Comparison of ENCODE assay signal across 9 cellular contexts in the genomic region with DNA sequence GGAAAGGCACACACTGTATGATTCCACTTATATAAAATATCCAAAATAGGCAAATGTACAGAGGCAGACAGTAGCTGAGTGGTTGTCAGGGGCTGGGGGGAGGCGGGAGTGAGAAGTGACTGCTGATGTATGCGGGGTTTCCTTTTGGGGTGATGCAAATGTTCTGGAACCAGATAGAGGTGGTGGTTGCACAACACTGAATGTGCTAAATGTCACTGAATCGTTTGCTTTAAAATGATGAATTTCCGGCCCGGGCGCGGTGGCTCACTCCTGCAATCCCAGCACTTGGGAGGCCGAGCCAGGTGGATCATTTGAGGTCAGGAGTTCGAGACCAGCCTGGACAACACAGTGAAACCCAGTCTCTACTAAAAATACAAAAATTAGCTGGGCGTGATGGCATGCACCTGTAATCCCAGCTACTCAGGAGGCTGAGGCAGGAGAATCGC. TPM values are rescaled to one million over a fixed set of nuclear protein-coding genes. Genes with fewer than 3 reads are reported as not detected.
DNase-seq lines count a peak whose midpoint lies in the region; ATAC-seq lines count a peak whose summit lies in the region.
"Not testable (repeated sequence)": the region's sequence is repeated elsewhere in the genome, so short reads cannot be mapped to it uniquely, and the experiment has no call there.
"Had no signal": no experiment of that assay in that cellular context is flagged by ENCODE, and none has a peak within 500 bp of the region (broad histone marks: within the 10 kb centered on the region; RNA-seq: fewer than 3 reads in every experiment).

No MANE protein-coding gene starts in this region.

- H3K4me1 ChIP-seq in CD4-positive, CD25-positive, alpha-beta regulatory T cell (ENCODE audit: control insufficient read depth, insufficient read depth, low read length, poor library complexity, severe bottlenecking) = peaks cover 82% of the 10 kb centered on the region

- H3K36me3 ChIP-seq in CD4-positive, CD25-positive, alpha-beta regulatory T cell (ENCODE audit: control insufficient read depth, insufficient read depth, low read length) = not testable (repeated sequence)

- intact Hi-C loops in cardiac septum (cut with DNase I) = not testable (repeated sequence)

- H3K27me3 ChIP-seq in CD4-positive, CD25-positive, alpha-beta regulatory T cell (ENCODE audit: control insufficient read depth, insufficient read depth, low read length) = not testable (repeated sequence)

- peak overlapping the region; percentile 75 to 90 (median 77) for H3K4me3 Mint-ChIP-seq in CD4-positive, CD25-positive, alpha-beta regulatory T cell

- H3K36me3 Mint-ChIP-seq in CD4-positive, CD25-positive, alpha-beta regulatory T cell = not testable (repeated sequence)

- peaks cover 18 to 88% (median 37%) of the 10 kb centered on the region in 4 donors for H3K4me1 Mint-ChIP-seq in CD4-positive, CD25-positive, alpha-beta regulatory T cell

- not testable (repeated sequence) for H3K27me3 Mint-ChIP-seq in CD4-positive, CD25-positive, alpha-beta regulatory T cell

- H3K9me3 ChIP-seq in CD4-positive, CD25-positive, alpha-beta regulatory T cell (ENCODE audit: control insufficient read depth in 2 of 2, low read length in 2 of 2) = not testable (repeated sequence)

- not testable (repeated sequence) for H3K9me3 Mint-ChIP-seq in CD4-positive, CD25-positive, alpha-beta regulatory T cell

- peak; percentile 25 to 33 for ATAC-seq in CD4-positive, CD25-positive, alpha-beta regulatory T cell (ENCODE audit: low read depth in 2 of 2)
- ATAC-seq in HG02610 (IDR thresholded peaks at IDR 0.05; ENCODE audit: unreplicated experiment) = peak; percentile 34

- not testable (repeated sequence) for H3K4me3 ChIP-seq in CD4-positive, CD25-positive, alpha-beta regulatory T cell (ENCODE audit: low read depth, low read length)

- DNase-seq in CD4-positive, CD25-positive, alpha-beta regulatory T cell = peak; percentile 34 to 76 (median 58)
- DNase-seq in SKM-1 (lab: John Stamatoyannopoulos, UW; ENCODE audit: unreplicated experiment) (peak; percentile 71), anterior cingulate cortex (lab: John Stamatoyannopoulos, UW) (peak in 47 of 58 donors; percentile 9 to 73 (median 39)), cardiac septum (ENCODE audit: low spot score) (peak; percentile 86), occipital lobe (lab: John Stamatoyannopoulos, UW) (peak; percentile 35)
- DNase-seq in activated CD8-positive, alpha-beta memory T cell treated with anti-CD3 and anti-CD28 coated beads, Interleukin-2, amount 50 U/mL, for 4 hours = peak; percentile 70
- peak; percentile 27 to 60 for DNase-seq in stimulated activated CD8-positive, alpha-beta memory T cell treated with anti-CD3 and anti-CD28 coated beads, Interleukin-4, amount 100 ng/mL, for 4 hours (ENCODE audit: low read depth in 2 of 2, low spot score in 1 of 2)

- H3K27ac ChIP-seq in CD4-positive, CD25-positive, alpha-beta regulatory T cell (ENCODE audit: insufficient read depth, low read length, poor library complexity, severe bottlenecking) = peak overlapping the region; percentile 91

- peak overlapping the region; percentile 97 to 99 (median 99) for H3K27ac Mint-ChIP-seq in CD4-positive, CD25-positive, alpha-beta regulatory T cell

RNA-seq across cellular contexts. Expression of gene IL12RB1, which starts 2.4 kb away (rescaled TPM):
- 60.4 TPM for total RNA-seq in CD4-positive, CD25-positive, alpha-beta regulatory T cell
- polyA plus RNA-seq in CD4-positive, CD25-positive, alpha-beta regulatory T cell = 10 to 100 TPM; 34.9 to 53.2 (median 46.3) TPM
- total RNA-seq in cardiac septum = 0.35 TPM
- 0.47 TPM for total RNA-seq in occipital lobe
- total RNA-seq: chondrocyte had no signal

RNA-seq across cellular contexts. Expression of gene MAST3, which starts 8.5 kb away (rescaled TPM):
- 45.9 TPM for total RNA-seq in CD4-positive, CD25-positive, alpha-beta regulatory T cell
- polyA plus RNA-seq in CD4-positive, CD25-positive, alpha-beta regulatory T cell = 1 to 10 TPM; 8.1 to 9.0 (median 8.6) TPM
- total RNA-seq in cardiac septum (5.2 TPM), occipital lobe (5.0 TPM)

Comparison
In these comparisons a context has a peak if more than half of its experiments do, and no peak if none do; other contexts are left out.
1. DNase-seq: peak in every context shown above with its lines; median percentile 86 in cardiac septum; 71 in SKM-1; 70 in activated CD8-positive, alpha-beta memory T cell treated with anti-CD3 and anti-CD28 coated beads, Interleukin-2, amount 50 U/mL, for 4 hours; 58 in CD4-positive, CD25-positive, alpha-beta regulatory T cell; 44 in stimulated activated CD8-positive, alpha-beta memory T cell treated with anti-CD3 and anti-CD28 coated beads, Interleukin-4, amount 100 ng/mL, for 4 hours; 39 in anterior cingulate cortex; 35 in occipital lobe.
2. RNA of gene IL12RB1, which starts 2.4 kb away (total RNA-seq): 60.4 TPM in CD4-positive, CD25-positive, alpha-beta regulatory T cell (single experiment); 0.47 TPM in occipital lobe (single experiment) and 0.35 TPM in cardiac septum (single experiment); every median in the first group is over 10 times any median in the second.